In the genomic region with DNA sequence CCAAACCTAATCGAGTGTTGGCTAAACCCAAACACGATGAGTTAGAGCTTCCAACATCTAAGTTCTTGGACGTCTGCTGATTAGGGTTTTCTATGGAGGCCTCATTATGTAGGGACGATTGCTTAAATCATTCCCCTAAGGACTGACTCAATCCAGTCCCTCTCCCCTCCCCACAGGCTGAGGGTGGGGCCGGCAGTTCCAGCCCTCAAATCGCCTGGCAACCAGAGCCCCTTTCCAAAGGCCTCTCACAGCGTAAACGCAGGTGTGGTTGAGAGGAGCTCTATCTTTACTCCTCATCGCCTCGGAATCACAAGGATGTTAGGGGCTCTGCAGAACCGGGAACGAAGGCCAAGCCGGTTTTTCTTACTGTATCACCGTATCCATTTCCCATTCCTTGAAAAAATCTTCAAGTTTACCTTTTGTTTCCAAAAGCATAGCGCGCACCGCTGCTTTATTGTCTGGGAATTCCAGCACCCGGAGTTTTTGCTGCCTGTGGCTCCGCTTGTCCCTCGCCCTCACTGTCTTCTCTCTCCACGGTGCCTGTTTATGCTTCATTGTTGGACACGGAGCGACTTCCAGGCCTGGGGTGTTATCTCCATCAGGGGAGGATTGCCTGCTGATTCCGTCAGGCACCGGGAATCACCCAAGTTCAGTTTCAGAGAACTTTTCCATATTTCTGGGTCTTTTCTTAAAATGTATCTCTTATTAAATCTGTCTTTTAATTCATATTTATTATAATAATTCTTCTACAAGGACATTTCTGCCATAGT, we compare ENCODE assay signal across 2 cellular contexts.
A peak's percentile ranks its signal among the peaks of the same experiment; 100 is the strongest.
TF ChIP-seq lines count a peak whose summit lies in the region.

No MANE protein-coding gene starts in this region.

TF ChIP-seq in IMR-90, 13 proteins besides CTCF, POLR2A, EP300 and RAD21:
- TF ChIP-seq CEBPB (IDR thresholded peaks at IDR 0.05; ENCODE audit: low read depth, low read length): no peak
- TF ChIP-seq MXI1 (IDR thresholded peaks at IDR 0.05; ENCODE audit: borderline replicate concordance, low read depth, low read length): no peak

TF ChIP-seq in K562, 482 proteins besides CTCF, POLR2A, EP300 and RAD21 (continues in another document):
- peak; percentile 19 for TF ChIP-seq MEIS2 (IDR thresholded peaks at IDR 0.05; ENCODE audit: partially characterized antibody)
- TF ChIP-seq, protein P1, sequence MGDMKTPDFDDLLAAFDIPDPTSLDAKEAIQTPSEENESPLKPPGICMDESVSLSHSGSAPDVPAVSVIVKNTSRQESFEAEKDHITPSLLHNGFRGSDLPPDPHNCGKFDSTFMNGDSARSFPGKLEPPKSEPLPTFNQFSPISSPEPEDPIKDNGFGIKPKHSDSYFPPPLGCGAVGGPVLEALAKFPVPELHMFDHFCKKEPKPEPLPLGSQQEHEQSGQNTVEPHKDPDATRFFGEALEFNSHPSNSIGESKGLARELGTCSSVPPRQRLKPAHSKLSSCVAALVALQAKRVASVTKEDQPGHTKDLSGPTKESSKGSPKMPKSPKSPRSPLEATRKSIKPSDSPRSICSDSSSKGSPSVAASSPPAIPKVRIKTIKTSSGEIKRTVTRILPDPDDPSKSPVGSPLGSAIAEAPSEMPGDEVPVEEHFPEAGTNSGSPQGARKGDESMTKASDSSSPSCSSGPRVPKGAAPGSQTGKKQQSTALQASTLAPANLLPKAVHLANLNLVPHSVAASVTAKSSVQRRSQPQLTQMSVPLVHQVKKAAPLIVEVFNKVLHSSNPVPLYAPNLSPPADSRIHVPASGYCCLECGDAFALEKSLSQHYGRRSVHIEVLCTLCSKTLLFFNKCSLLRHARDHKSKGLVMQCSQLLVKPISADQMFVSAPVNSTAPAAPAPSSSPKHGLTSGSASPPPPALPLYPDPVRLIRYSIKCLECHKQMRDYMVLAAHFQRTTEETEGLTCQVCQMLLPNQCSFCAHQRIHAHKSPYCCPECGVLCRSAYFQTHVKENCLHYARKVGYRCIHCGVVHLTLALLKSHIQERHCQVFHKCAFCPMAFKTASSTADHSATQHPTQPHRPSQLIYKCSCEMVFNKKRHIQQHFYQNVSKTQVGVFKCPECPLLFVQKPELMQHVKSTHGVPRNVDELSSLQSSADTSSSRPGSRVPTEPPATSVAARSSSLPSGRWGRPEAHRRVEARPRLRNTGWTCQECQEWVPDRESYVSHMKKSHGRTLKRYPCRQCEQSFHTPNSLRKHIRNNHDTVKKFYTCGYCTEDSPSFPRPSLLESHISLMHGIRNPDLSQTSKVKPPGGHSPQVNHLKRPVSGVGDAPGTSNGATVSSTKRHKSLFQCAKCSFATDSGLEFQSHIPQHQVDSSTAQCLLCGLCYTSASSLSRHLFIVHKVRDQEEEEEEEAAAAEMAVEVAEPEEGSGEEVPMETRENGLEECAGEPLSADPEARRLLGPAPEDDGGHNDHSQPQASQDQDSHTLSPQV (IDR thresholded peaks at IDR 0.05): peak; percentile 48; the same call in 1 of the 2 replicates
- TF ChIP-seq, protein P2, sequence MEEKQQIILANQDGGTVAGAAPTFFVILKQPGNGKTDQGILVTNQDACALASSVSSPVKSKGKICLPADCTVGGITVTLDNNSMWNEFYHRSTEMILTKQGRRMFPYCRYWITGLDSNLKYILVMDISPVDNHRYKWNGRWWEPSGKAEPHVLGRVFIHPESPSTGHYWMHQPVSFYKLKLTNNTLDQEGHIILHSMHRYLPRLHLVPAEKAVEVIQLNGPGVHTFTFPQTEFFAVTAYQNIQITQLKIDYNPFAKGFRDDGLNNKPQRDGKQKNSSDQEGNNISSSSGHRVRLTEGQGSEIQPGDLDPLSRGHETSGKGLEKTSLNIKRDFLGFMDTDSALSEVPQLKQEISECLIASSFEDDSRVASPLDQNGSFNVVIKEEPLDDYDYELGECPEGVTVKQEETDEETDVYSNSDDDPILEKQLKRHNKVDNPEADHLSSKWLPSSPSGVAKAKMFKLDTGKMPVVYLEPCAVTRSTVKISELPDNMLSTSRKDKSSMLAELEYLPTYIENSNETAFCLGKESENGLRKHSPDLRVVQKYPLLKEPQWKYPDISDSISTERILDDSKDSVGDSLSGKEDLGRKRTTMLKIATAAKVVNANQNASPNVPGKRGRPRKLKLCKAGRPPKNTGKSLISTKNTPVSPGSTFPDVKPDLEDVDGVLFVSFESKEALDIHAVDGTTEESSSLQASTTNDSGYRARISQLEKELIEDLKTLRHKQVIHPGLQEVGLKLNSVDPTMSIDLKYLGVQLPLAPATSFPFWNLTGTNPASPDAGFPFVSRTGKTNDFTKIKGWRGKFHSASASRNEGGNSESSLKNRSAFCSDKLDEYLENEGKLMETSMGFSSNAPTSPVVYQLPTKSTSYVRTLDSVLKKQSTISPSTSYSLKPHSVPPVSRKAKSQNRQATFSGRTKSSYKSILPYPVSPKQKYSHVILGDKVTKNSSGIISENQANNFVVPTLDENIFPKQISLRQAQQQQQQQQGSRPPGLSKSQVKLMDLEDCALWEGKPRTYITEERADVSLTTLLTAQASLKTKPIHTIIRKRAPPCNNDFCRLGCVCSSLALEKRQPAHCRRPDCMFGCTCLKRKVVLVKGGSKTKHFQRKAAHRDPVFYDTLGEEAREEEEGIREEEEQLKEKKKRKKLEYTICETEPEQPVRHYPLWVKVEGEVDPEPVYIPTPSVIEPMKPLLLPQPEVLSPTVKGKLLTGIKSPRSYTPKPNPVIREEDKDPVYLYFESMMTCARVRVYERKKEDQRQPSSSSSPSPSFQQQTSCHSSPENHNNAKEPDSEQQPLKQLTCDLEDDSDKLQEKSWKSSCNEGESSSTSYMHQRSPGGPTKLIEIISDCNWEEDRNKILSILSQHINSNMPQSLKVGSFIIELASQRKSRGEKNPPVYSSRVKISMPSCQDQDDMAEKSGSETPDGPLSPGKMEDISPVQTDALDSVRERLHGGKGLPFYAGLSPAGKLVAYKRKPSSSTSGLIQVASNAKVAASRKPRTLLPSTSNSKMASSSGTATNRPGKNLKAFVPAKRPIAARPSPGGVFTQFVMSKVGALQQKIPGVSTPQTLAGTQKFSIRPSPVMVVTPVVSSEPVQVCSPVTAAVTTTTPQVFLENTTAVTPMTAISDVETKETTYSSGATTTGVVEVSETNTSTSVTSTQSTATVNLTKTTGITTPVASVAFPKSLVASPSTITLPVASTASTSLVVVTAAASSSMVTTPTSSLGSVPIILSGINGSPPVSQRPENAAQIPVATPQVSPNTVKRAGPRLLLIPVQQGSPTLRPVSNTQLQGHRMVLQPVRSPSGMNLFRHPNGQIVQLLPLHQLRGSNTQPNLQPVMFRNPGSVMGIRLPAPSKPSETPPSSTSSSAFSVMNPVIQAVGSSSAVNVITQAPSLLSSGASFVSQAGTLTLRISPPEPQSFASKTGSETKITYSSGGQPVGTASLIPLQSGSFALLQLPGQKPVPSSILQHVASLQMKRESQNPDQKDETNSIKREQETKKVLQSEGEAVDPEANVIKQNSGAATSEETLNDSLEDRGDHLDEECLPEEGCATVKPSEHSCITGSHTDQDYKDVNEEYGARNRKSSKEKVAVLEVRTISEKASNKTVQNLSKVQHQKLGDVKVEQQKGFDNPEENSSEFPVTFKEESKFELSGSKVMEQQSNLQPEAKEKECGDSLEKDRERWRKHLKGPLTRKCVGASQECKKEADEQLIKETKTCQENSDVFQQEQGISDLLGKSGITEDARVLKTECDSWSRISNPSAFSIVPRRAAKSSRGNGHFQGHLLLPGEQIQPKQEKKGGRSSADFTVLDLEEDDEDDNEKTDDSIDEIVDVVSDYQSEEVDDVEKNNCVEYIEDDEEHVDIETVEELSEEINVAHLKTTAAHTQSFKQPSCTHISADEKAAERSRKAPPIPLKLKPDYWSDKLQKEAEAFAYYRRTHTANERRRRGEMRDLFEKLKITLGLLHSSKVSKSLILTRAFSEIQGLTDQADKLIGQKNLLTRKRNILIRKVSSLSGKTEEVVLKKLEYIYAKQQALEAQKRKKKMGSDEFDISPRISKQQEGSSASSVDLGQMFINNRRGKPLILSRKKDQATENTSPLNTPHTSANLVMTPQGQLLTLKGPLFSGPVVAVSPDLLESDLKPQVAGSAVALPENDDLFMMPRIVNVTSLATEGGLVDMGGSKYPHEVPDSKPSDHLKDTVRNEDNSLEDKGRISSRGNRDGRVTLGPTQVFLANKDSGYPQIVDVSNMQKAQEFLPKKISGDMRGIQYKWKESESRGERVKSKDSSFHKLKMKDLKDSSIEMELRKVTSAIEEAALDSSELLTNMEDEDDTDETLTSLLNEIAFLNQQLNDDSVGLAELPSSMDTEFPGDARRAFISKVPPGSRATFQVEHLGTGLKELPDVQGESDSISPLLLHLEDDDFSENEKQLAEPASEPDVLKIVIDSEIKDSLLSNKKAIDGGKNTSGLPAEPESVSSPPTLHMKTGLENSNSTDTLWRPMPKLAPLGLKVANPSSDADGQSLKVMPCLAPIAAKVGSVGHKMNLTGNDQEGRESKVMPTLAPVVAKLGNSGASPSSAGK (IDR thresholded peaks at IDR 0.05): peak; percentile 58
- 0 out of 2 replicates have a peak, but pooled peaks have one; percentile 26 for TF ChIP-seq ZNF583 (CRISPR knock-in tag; IDR thresholded peaks at IDR 0.05)
- TF ChIP-seq GABPB1 (CRISPR knock-in tag; IDR thresholded peaks at IDR 0.05): no peak
- 0 out of 4 replicates have a peak, but pooled peaks of 1 of the 2 experiments have one; percentile 25 for TF ChIP-seq FOXK2 (conservative IDR thresholded peaks at IDR 0.05 in 1 of 2, IDR thresholded peaks at IDR 0.05 in 1 of 2; ENCODE audit: low read depth in 2 of 2)
- TF ChIP-seq ZNF75A (CRISPR knock-in tag; IDR thresholded peaks at IDR 0.05): peak; percentile 37; the same call in 1 of the 2 replicates
- TF ChIP-seq SMARCE1 (IDR thresholded peaks at IDR 0.05): peak; percentile 40; the same call in 1 of the 2 replicates
- TF ChIP-seq, protein P3, sequence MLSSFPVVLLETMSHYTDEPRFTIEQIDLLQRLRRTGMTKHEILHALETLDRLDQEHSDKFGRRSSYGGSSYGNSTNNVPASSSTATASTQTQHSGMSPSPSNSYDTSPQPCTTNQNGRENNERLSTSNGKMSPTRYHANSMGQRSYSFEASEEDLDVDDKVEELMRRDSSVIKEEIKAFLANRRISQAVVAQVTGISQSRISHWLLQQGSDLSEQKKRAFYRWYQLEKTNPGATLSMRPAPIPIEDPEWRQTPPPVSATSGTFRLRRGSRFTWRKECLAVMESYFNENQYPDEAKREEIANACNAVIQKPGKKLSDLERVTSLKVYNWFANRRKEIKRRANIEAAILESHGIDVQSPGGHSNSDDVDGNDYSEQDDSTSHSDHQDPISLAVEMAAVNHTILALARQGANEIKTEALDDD (IDR thresholded peaks at IDR 0.05): peak; percentile 87
- TF ChIP-seq CTBP1 (IDR thresholded peaks at IDR 0.05; ENCODE audit: borderline replicate concordance): peak; percentile 81; the same call in 1 of the 2 replicates
- TF ChIP-seq, protein P4, sequence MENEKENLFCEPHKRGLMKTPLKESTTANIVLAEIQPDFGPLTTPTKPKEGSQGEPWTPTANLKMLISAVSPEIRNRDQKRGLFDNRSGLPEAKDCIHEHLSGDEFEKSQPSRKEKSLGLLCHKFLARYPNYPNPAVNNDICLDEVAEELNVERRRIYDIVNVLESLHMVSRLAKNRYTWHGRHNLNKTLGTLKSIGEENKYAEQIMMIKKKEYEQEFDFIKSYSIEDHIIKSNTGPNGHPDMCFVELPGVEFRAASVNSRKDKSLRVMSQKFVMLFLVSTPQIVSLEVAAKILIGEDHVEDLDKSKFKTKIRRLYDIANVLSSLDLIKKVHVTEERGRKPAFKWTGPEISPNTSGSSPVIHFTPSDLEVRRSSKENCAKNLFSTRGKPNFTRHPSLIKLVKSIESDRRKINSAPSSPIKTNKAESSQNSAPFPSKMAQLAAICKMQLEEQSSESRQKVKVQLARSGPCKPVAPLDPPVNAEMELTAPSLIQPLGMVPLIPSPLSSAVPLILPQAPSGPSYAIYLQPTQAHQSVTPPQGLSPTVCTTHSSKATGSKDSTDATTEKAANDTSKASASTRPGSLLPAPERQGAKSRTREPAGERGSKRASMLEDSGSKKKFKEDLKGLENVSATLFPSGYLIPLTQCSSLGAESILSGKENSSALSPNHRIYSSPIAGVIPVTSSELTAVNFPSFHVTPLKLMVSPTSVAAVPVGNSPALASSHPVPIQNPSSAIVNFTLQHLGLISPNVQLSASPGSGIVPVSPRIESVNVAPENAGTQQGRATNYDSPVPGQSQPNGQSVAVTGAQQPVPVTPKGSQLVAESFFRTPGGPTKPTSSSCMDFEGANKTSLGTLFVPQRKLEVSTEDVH (IDR thresholded peaks at IDR 0.05; ENCODE audit: low read depth, partially characterized antibody): no peak
- TF ChIP-seq, protein P5, sequence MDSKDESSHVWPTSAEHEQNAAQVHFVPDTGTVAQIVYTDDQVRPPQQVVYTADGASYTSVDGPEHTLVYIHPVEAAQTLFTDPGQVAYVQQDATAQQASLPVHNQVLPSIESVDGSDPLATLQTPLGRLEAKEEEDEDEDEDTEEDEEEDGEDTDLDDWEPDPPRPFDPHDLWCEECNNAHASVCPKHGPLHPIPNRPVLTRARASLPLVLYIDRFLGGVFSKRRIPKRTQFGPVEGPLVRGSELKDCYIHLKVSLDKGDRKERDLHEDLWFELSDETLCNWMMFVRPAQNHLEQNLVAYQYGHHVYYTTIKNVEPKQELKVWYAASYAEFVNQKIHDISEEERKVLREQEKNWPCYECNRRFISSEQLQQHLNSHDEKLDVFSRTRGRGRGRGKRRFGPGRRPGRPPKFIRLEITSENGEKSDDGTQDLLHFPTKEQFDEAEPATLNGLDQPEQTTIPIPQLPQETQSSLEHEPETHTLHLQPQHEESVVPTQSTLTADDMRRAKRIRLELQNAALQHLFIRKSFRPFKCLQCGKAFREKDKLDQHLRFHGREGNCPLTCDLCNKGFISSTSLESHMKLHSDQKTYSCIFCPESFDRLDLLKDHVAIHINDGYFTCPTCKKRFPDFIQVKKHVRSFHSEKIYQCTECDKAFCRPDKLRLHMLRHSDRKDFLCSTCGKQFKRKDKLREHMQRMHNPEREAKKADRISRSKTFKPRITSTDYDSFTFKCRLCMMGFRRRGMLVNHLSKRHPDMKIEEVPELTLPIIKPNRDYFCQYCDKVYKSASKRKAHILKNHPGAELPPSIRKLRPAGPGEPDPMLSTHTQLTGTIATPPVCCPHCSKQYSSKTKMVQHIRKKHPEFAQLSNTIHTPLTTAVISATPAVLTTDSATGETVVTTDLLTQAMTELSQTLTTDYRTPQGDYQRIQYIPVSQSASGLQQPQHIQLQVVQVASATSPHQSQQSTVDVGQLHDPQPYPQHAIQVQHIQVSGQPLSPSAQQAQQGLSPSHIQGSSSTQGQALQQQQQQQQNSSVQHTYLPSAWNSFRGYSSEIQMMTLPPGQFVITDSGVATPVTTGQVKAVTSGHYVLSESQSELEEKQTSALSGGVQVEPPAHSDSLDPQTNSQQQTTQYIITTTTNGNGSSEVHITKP (IDR thresholded peaks at IDR 0.05; ENCODE audit: partially characterized antibody): peak; percentile 87
- peak; percentile 56; the same call in 1 of the 2 replicates for TF ChIP-seq CEBPG (CRISPR knock-in tag; IDR thresholded peaks at IDR 0.05)
- TF ChIP-seq CEBPG (tag; conservative IDR thresholded peaks at IDR 0.05 in 1 of 2, IDR thresholded peaks at IDR 0.05 in 1 of 2): peak in 1 of 2 experiments; percentile 56; a peak in 1 of 4 replicates
- TF ChIP-seq ZNF766 (CRISPR knock-in tag; conservative IDR thresholded peaks at IDR 0.05): 0 out of 2 replicates have a peak, but pooled peaks have one; percentile 10
- TF ChIP-seq CEBPB (tag; IDR thresholded peaks at IDR 0.05): peak; percentile 75
- no peak for TF ChIP-seq KAT7 (CRISPR knock-in tag; IDR thresholded peaks at IDR 0.05; ENCODE audit: borderline replicate concordance)
- peak; percentile 38; the same call in 1 of the 2 replicates for TF ChIP-seq ATF7 (IDR thresholded peaks at IDR 0.05)
- peak; percentile 65 for TF ChIP-seq L3MBTL2 (IDR thresholded peaks at IDR 0.05)
- TF ChIP-seq SOX6 (IDR thresholded peaks at IDR 0.05): no peak
- TF ChIP-seq, protein P6, sequence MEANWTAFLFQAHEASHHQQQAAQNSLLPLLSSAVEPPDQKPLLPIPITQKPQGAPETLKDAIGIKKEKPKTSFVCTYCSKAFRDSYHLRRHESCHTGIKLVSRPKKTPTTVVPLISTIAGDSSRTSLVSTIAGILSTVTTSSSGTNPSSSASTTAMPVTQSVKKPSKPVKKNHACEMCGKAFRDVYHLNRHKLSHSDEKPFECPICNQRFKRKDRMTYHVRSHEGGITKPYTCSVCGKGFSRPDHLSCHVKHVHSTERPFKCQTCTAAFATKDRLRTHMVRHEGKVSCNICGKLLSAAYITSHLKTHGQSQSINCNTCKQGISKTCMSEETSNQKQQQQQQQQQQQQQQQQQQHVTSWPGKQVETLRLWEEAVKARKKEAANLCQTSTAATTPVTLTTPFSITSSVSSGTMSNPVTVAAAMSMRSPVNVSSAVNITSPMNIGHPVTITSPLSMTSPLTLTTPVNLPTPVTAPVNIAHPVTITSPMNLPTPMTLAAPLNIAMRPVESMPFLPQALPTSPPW (CRISPR knock-in tag; IDR thresholded peaks at IDR 0.05): peak; percentile 60
